In the genomic region with DNA sequence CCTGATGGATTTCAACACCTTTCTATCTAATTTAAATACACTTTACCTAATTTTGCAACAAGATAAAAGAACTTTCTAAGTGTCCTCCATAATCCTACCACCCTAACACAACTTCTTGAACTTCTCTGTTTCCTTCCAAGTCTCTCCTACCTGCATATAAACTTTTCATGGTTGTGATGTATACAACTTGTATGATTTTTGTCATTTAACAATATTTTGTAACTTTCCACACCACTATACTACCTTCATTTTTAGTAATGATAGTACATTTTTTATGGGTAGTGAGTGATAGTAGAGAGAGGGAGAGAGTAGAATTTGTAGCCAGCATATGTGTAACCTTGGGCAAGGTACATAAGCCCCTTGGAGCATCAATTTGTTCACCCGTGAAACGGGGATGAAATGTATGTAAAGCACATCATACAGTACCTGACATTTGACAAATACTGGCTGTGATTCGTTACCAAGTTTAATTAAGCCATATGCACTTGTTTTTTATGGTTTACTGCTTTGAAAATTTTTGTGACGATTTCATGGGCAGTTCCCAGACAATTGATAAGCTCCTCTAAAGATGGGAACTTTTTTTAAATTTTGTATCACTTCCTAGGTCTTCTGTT, we compare ENCODE assay signal across 16 cellular contexts.
DNase-seq lines count a peak whose midpoint lies in the region; ATAC-seq and TF ChIP-seq lines count a peak whose summit lies in the region.
"Had no signal": no experiment of that assay in that cellular context is flagged by ENCODE, and none has a peak within 500 bp of the region (broad histone marks: within the 10 kb centered on the region; RNA-seq: fewer than 3 reads in every experiment).

No MANE protein-coding gene starts in this region.

- peak overlapping the region; percentile 93 for H3K27ac Mint-ChIP-seq in T-helper 2 cell treated with Interferon-gamma antibody and Interleukin-4, amounts not matched to agents 5 μg/mL and 100 μg/mL, for 36 hours
- peak overlapping the region; percentile 98 for H3K27ac Mint-ChIP-seq in activated naive CD4-positive, alpha-beta T cell treated with anti-CD3 and anti-CD28 coated beads, Interleukin-2, amount 50 U/mL, for 72 hours
- H3K27ac Mint-ChIP-seq in natural killer cell = peak overlapping the region; percentile 84 to 92
- H3K27ac Mint-ChIP-seq: memory B cell had no signal

- no peak for DNase-seq in T-helper 2 cell treated with Interferon-gamma antibody and Interleukin-4, amounts not matched to agents 5 μg/mL and 100 μg/mL, for 36 hours (ENCODE audit: low spot score)
- DNase-seq in T-helper 2 cell (no peak), LoVo (ENCODE audit: low spot score) (peak; percentile 25), natural killer cell (no peak), heart right ventricle (no peak)
- no peak for DNase-seq in activated naive CD4-positive, alpha-beta T cell treated with anti-CD3 and anti-CD28 coated beads, Interleukin-2, amount 50 U/mL, for 72 hours (ENCODE audit: low spot score in 2 of 2)
- DNase-seq in NK-92 treated with Interleukin-12 subunit alpha and Interleukin-12 subunit beta, amount 100 ng/mL, for 24 hours (lab: John Stamatoyannopoulos, UW) = no peak
- DNase-seq: aorta; CD4-positive, alpha-beta T cell; Karpas-422; NCI-H146; tibial artery had no signal

- no peak overlapping the region for H3K27ac ChIP-seq in heart right ventricle
- H3K27ac ChIP-seq: tibial artery had no signal

- H3K36me3 ChIP-seq in heart right ventricle = no peaks in the 10 kb centered on the region
- H3K36me3 ChIP-seq: right atrium auricular region, tibial artery had no signal

- H3K4me3 ChIP-seq in heart right ventricle = no peak overlapping the region
- H3K4me3 ChIP-seq: right atrium auricular region, tibial artery had no signal

- no peaks in the 10 kb centered on the region for H3K27me3 Mint-ChIP-seq in T-helper 2 cell treated with Interferon-gamma antibody and Interleukin-4, amounts not matched to agents 5 μg/mL and 100 μg/mL, for 36 hours (ENCODE audit: low read depth)
- H3K27me3 Mint-ChIP-seq in natural killer cell (ENCODE audit: low read depth in 2 of 2) = no peaks in the 10 kb centered on the region
- H3K27me3 Mint-ChIP-seq: CD4-positive, alpha-beta T cell; memory B cell had no signal

- H3K4me1 Mint-ChIP-seq in T-helper 2 cell treated with Interferon-gamma antibody and Interleukin-4, amounts not matched to agents 5 μg/mL and 100 μg/mL, for 36 hours (ENCODE audit: low read depth) = peaks cover 58% of the 10 kb centered on the region
- peaks cover 54 to 64% of the 10 kb centered on the region in 2 donors for H3K4me1 Mint-ChIP-seq in natural killer cell

- H3K9me3 Mint-ChIP-seq in T-helper 2 cell treated with Interferon-gamma antibody and Interleukin-4, amounts not matched to agents 5 μg/mL and 100 μg/mL, for 36 hours = peaks cover 23% of the 10 kb centered on the region
- H3K9me3 Mint-ChIP-seq in activated naive CD4-positive, alpha-beta T cell treated with anti-CD3 and anti-CD28 coated beads, Interleukin-2, amount 50 U/mL, for 72 hours = peaks cover 16 to 18% of the 10 kb centered on the region in 2 donors
- H3K9me3 Mint-ChIP-seq in natural killer cell = no peaks in the 10 kb centered on the region
- H3K9me3 Mint-ChIP-seq: CD4-positive, alpha-beta T cell; memory B cell had no signal

- peaks cover 0 to 4% (median 0%) of the 10 kb centered on the region in 11 donors for H3K9me3 ChIP-seq in heart right ventricle
- H3K9me3 ChIP-seq: right atrium auricular region, tibial artery had no signal

- no peak for TF ChIP-seq CTCF in natural killer cell (IDR thresholded peaks at IDR 0.05)
- TF ChIP-seq CTCF in heart right ventricle (IDR thresholded peaks at IDR 0.05) = no peak

- intact Hi-C loops in natural killer cell (cut with micrococcal nuclease) = no loop called here
- intact Hi-C loops in heart right ventricle (cut with DNase I) = loop anchor here in 3 of 10 donors (10.0 kb wide), 3 partner anchors 66 to 176 kb away; partner anchors contain the start of gene SLC38A2 (in 1 of the 3)

- H3K4me3 Mint-ChIP-seq in T-helper 2 cell treated with Interferon-gamma antibody and Interleukin-4, amounts not matched to agents 5 μg/mL and 100 μg/mL, for 36 hours = peak overlapping the region; percentile 61
- peak overlapping the region; percentile 7 for H3K4me3 Mint-ChIP-seq in natural killer cell
- H3K4me3 Mint-ChIP-seq: memory B cell, neural crest cell had no signal

- peaks cover under 1 to 57% (median 16%) of the 10 kb centered on the region in 9 donors for H3K4me1 ChIP-seq in heart right ventricle

- H3K36me3 Mint-ChIP-seq in T-helper 2 cell treated with Interferon-gamma antibody and Interleukin-4, amounts not matched to agents 5 μg/mL and 100 μg/mL, for 36 hours (ENCODE audit: low read depth) = peaks cover 26% of the 10 kb centered on the region
- H3K36me3 Mint-ChIP-seq in activated naive CD4-positive, alpha-beta T cell treated with anti-CD3 and anti-CD28 coated beads, Interleukin-2, amount 50 U/mL, for 72 hours = peaks cover 12 to 39% of the 10 kb centered on the region in 2 donors
- no peaks in the 10 kb centered on the region for H3K36me3 Mint-ChIP-seq in natural killer cell

- no peak for ATAC-seq in activated naive CD4-positive, alpha-beta T cell treated with anti-CD3 and anti-CD28 coated beads, Interleukin-2, amount 50 U/mL, for 72 hours
- no peak for ATAC-seq in natural killer cell
- no peak for ATAC-seq in HG02588 (IDR thresholded peaks at IDR 0.05; ENCODE audit: unreplicated experiment)
- no peak for ATAC-seq in heart right ventricle

- 95 to 97% methylated on average over 4 of the region's 4 CpGs for WGBS in heart right ventricle, 2 donors

- H3K27me3 ChIP-seq in heart right ventricle = no peaks in the 10 kb centered on the region
- H3K27me3 ChIP-seq: right atrium auricular region, tibial artery had no signal
